Comparison of ENCODE assay signal across 23 cellular contexts in the genomic region with DNA sequence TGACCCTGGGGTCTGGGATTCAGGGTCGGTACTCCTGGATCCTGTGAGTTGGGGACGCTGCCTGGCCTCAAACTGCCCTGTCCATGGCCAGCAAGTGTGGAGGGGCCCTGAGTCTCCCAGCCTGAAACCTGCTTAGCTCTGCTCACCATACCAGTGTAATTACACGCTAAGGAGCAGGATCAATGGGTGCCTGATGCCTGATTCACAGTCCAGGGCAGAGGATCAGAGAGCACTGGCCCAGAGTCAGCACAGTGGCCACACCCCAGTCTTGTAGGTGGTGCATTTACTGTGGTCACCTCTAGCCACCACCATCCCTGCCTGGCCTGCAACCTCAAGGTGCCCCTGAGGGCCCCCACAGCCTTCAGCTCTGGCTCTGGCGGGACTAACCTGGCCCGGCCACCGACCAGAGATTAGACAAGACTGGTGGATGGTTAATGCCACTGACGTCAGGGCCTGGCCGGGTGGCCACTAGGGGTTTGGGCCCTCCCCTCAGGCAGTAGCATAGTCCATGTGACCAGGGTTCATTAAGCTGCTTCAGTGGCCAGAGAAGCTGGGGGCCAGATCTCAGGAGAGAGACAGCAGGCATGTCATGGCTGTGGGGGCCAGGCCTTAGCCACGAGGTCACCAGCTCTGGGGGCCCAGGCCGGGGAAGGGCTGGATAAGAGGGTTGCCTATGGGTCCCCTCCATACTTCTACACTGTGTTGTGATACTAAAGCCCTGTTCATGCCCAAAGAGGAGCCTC. TPM values are rescaled to one million over a fixed set of nuclear protein-coding genes. Genes with fewer than 3 reads are reported as not detected.
DNase-seq lines count a peak whose midpoint lies in the region; ATAC-seq and TF ChIP-seq lines count a peak whose summit lies in the region.
"Had no signal": no experiment of that assay in that cellular context is flagged by ENCODE, and none has a peak within 500 bp of the region (broad histone marks: within the 10 kb centered on the region; RNA-seq: fewer than 3 reads in every experiment).

No MANE protein-coding gene starts in this region.

- H3K9me3 Mint-ChIP-seq in stimulated activated memory B cell treated with anti-CD40 and anti-IgM and Interleukin-4, amounts not matched to agents 10 μg/mL and 1 μg/mL and 100 μg/mL, for 72 hours, result no peaks in the 10 kb centered on the region
- H3K9me3 Mint-ChIP-seq: activated T-helper 2 cell treated with anti-CD3 and anti-CD28 coated beads, Interferon-gamma antibody, Interleukin-2, Interleukin-4, amounts not matched to agents 10 μg/mL and 5 μg/mL and 100 μg/mL, durations not matched to agents 14 hours and 24 hours and 36 hours; brain had no signal

- H3K79me2 ChIP-seq in GM23248 (ENCODE audit: insufficient read depth), result no peaks in the 10 kb centered on the region
- H3K79me2 ChIP-seq in trophoblast cell (ENCODE audit: control insufficient read depth, insufficient read depth, low read length, poor library complexity), result peaks cover 2% of the 10 kb centered on the region

- TF ChIP-seq POLR2A in Peyer's patch (IDR thresholded peaks at IDR 0.05), result no peak

- no peak overlapping the region for H2AK5ac ChIP-seq in trophoblast cell (ENCODE audit: low read length)

- peak in 1 of 6 experiments; percentile 6 for TF ChIP-seq CTCF in Peyer's patch (IDR thresholded peaks at IDR 0.05)
- TF ChIP-seq CTCF in epithelial cell of proximal tubule (conservative IDR thresholded peaks at IDR 0.05; ENCODE audit: low read depth, low read length), result peak; percentile 5

- in situ Hi-C loops in GM23248 (cut with MboI), result loop anchor here (25.0 kb wide), 1 partner anchor 336 kb away; no protein-coding TSS in a partner anchor

- H2BK120ac ChIP-seq in trophoblast cell (ENCODE audit: insufficient read depth, low read length, poor library complexity), result no peak overlapping the region

- H3K9me3 ChIP-seq in GM23248 (ENCODE audit: low read depth), result no peaks in the 10 kb centered on the region
- no peaks in the 10 kb centered on the region for H3K9me3 ChIP-seq in Peyer's patch
- H3K9me3 ChIP-seq in trophoblast cell (ENCODE audit: insufficient read depth, low read depth, low read length), result peaks cover 3% of the 10 kb centered on the region
- H3K9me3 ChIP-seq: uterus had no signal

- no peaks in the 10 kb centered on the region for H3K79me1 ChIP-seq in trophoblast cell (ENCODE audit: low read length)

- no peak overlapping the region for H3K14ac ChIP-seq in trophoblast cell (ENCODE audit: low read length)

- H3K27me3 Mint-ChIP-seq in stimulated activated memory B cell treated with anti-CD40 and anti-IgM and Interleukin-4, amounts not matched to agents 10 μg/mL and 1 μg/mL and 100 μg/mL, for 72 hours, result peaks cover 73% of the 10 kb centered on the region

- H2AFZ ChIP-seq in GM23248, result no peak overlapping the region
- H2AFZ ChIP-seq in trophoblast cell (ENCODE audit: insufficient read depth, low read length, poor library complexity), result no peak overlapping the region

- no peak overlapping the region for H3K27ac ChIP-seq in GM23248
- no peak overlapping the region for H3K27ac ChIP-seq in Peyer's patch
- no peak overlapping the region for H3K27ac ChIP-seq in trophoblast cell (ENCODE audit: low read depth, low read length)
- H3K27ac ChIP-seq: uterus had no signal

- H3K4me3 ChIP-seq in GM23248 (no peak overlapping the region), Peyer's patch (no peak overlapping the region), epithelial cell of proximal tubule (ENCODE audit: low read depth, low read length) (no peak overlapping the region), trophoblast cell (ENCODE audit: low read depth, low read length) (no peak overlapping the region)
- H3K4me3 ChIP-seq: uterus had no signal

- no peak overlapping the region for H3K18ac ChIP-seq in trophoblast cell (ENCODE audit: low read length)

- 81 to 82% methylated on average over 10 of the region's 10 CpGs for WGBS in GM23248 (ENCODE audit: low coverage in 1 of 2, low lambda C conversion rate in 2 of 2, missing lambda C conversion rate in 2 of 2), 2 experiments
- WGBS in trophoblast cell (ENCODE audit: extremely low coverage, insufficient coverage, insufficient read length), result no CpG with 5 or more reads among the region's 10 CpGs

- H4K91ac ChIP-seq in trophoblast cell (ENCODE audit: low read depth, low read length), result peak overlapping the region; percentile 33

- DNase-seq in GM23248 (peak; percentile 47), Peyer's patch (peak in 2 of 3 donors; percentile 64 to 78), epithelial cell of proximal tubule (ENCODE audit: low read depth) (no peak), trophoblast cell (no peak), NCI-H2196 (lab: John Stamatoyannopoulos, UW; ENCODE audit: unreplicated experiment) (no peak), NCI-H526 (lab: John Stamatoyannopoulos, UW) (no peak), NCI-H1694 treated with DMSO at 0.1 percent for 48 hours (lab: John Stamatoyannopoulos, UW) (no peak)
- DNase-seq: activated CD4-positive, alpha-beta T cell treated with anti-CD3 and anti-CD28 coated beads for 36 hours; activated CD8-positive, alpha-beta memory T cell treated with anti-CD3 and anti-CD28 coated beads, Interleukin-2, amount 10 ng/mL, durations not matched to agents 7 days and 5 days; effector memory CD4-positive, alpha-beta T cell; Kasumi-1; NCI-H1048; NCI-H2029; NCI-H446 treated with DMSO at 0.1 percent for 48 hours; SW 1271; uterus had no signal

- H3K36me3 ChIP-seq in GM23248 (ENCODE audit: low read depth) (no peaks in the 10 kb centered on the region), Peyer's patch (no peaks in the 10 kb centered on the region), trophoblast cell (ENCODE audit: control insufficient read depth in 1 of 2, insufficient read depth in 2 of 2, low read length in 2 of 2) (no peaks in the 10 kb centered on the region)
- H3K36me3 ChIP-seq: uterus had no signal

- no peak overlapping the region for H2BK5ac ChIP-seq in trophoblast cell (ENCODE audit: low read depth, low read length, poor library complexity)

- ATAC-seq in stimulated activated memory B cell treated with anti-CD40 and anti-IgM and Interleukin-4, amounts not matched to agents 10 μg/mL and 1 μg/mL and 100 μg/mL, for 72 hours, result no peak
- ATAC-seq: activated CD4-positive, alpha-beta T cell treated with anti-CD3 and anti-CD28 coated beads for 36 hours; activated CD8-positive, alpha-beta memory T cell treated with anti-CD3 and anti-CD28 coated beads, Interleukin-2, amount 10 ng/mL, durations not matched to agents 7 days and 5 days; right cardiac atrium had no signal

- H3K4me3 Mint-ChIP-seq in stimulated activated memory B cell treated with anti-CD40 and anti-IgM and Interleukin-4, amounts not matched to agents 10 μg/mL and 1 μg/mL and 100 μg/mL, for 72 hours, result no peak overlapping the region
- H3K4me3 Mint-ChIP-seq: activated CD4-positive, alpha-beta T cell treated with anti-CD3 and anti-CD28 coated beads for 36 hours; activated CD8-positive, alpha-beta memory T cell treated with anti-CD3 and anti-CD28 coated beads, Interleukin-2, amount 10 ng/mL, durations not matched to agents 7 days and 5 days; CD14-positive monocyte had no signal

- H2BK12ac ChIP-seq in trophoblast cell (ENCODE audit: low read length), result no peak overlapping the region

- H3K4me1 ChIP-seq in GM23248 (ENCODE audit: insufficient read depth), result no peaks in the 10 kb centered on the region; the same call in 1 of the 2 replicates
- H3K4me1 ChIP-seq in Peyer's patch, result peaks cover 4 to 18% (median 11%) of the 10 kb centered on the region in 4 donors
- H3K4me1 ChIP-seq in trophoblast cell (ENCODE audit: control insufficient read depth in 1 of 2, insufficient read depth in 2 of 2, low read length in 2 of 2), result peaks cover 9 to 14% of the 10 kb centered on the region in 2 experiments

- H3K9ac ChIP-seq in GM23248, result no peak overlapping the region
- no peak overlapping the region for H3K9ac ChIP-seq in trophoblast cell (ENCODE audit: low read length)

- H3K9me2 ChIP-seq in GM23248 (ENCODE audit: insufficient read depth), result no peaks in the 10 kb centered on the region

- H4K12ac ChIP-seq in trophoblast cell (ENCODE audit: low read depth, low read length), result no peak overlapping the region

- no peaks in the 10 kb centered on the region for H3K4me1 Mint-ChIP-seq in stimulated activated memory B cell treated with anti-CD40 and anti-IgM and Interleukin-4, amounts not matched to agents 10 μg/mL and 1 μg/mL and 100 μg/mL, for 72 hours
- H3K4me1 Mint-ChIP-seq: activated CD8-positive, alpha-beta memory T cell treated with anti-CD3 and anti-CD28 coated beads, Interleukin-2, amount 10 ng/mL, durations not matched to agents 7 days and 5 days; CD14-positive monocyte had no signal

- H3K27ac Mint-ChIP-seq in stimulated activated memory B cell treated with anti-CD40 and anti-IgM and Interleukin-4, amounts not matched to agents 10 μg/mL and 1 μg/mL and 100 μg/mL, for 72 hours, result no peak overlapping the region
- H3K27ac Mint-ChIP-seq: activated CD4-positive, alpha-beta T cell treated with anti-CD3 and anti-CD28 coated beads for 36 hours; activated CD8-positive, alpha-beta memory T cell treated with anti-CD3 and anti-CD28 coated beads, Interleukin-2, amount 10 ng/mL, durations not matched to agents 7 days and 5 days; activated T-helper 2 cell treated with anti-CD3 and anti-CD28 coated beads, Interferon-gamma antibody, Interleukin-2, Interleukin-4, amounts not matched to agents 10 μg/mL and 5 μg/mL and 100 μg/mL, durations not matched to agents 14 hours and 24 hours and 36 hours had no signal

- H3F3A ChIP-seq in GM23248 (ENCODE audit: insufficient read depth), result no peaks in the 10 kb centered on the region

- H3K36me3 Mint-ChIP-seq in stimulated activated memory B cell treated with anti-CD40 and anti-IgM and Interleukin-4, amounts not matched to agents 10 μg/mL and 1 μg/mL and 100 μg/mL, for 72 hours, result no peaks in the 10 kb centered on the region
- H3K36me3 Mint-ChIP-seq: activated CD8-positive, alpha-beta memory T cell treated with anti-CD3 and anti-CD28 coated beads, Interleukin-2, amount 10 ng/mL, durations not matched to agents 7 days and 5 days; brain had no signal

- no peak overlapping the region for H3K4me2 ChIP-seq in GM23248 (ENCODE audit: unreplicated experiment)
- H3K4me2 ChIP-seq in trophoblast cell (ENCODE audit: low read length), result no peak overlapping the region

- no peak overlapping the region for H3K23ac ChIP-seq in trophoblast cell (ENCODE audit: low read length)

- H3K27me3 ChIP-seq in GM23248 (replicated peaks; ENCODE audit: insufficient read depth) (peaks cover 44% of the 10 kb centered on the region), Peyer's patch (peaks cover 0 to 23% of the 10 kb centered on the region in 2 donors), trophoblast cell (ENCODE audit: insufficient read depth, low read length) (peaks cover 20% of the 10 kb centered on the region)

- H4K8ac ChIP-seq in trophoblast cell (ENCODE audit: low read depth, low read length), result no peak overlapping the region

- no peaks in the 10 kb centered on the region for H4K20me1 ChIP-seq in GM23248 (ENCODE audit: insufficient read depth)

- no peak overlapping the region for H3K4ac ChIP-seq in trophoblast cell (ENCODE audit: low read depth, low read length)

RNA-seq across cellular contexts. Expression of gene SLC38A3, which starts 3.3 kb away (rescaled TPM):
- total RNA-seq in GM23248 (2014; rRNA removed; shearing (Covaris generic)), result under 0.01 TPM in 1 of 2 replicates, not detected in the other
- 0.36 and 0.93 TPM in 2 replicates for polyA plus RNA-seq in GM23248 (2016; fragmentation: Nextera tagmentation; extraction: Ambion mirVana)
- total RNA-seq in Peyer's patch (1 to 10 TPM in 1 of 4 donors, not detected in 3; 1.3 TPM), epithelial cell of proximal tubule (not detected in 2 replicates)
- 85.8 and 92.3 TPM in 2 replicates for polyA plus RNA-seq in trophoblast cell (2013)
- total RNA-seq: activated CD8-positive, alpha-beta memory T cell treated with anti-CD3 and anti-CD28 coated beads, Interleukin-2, amount 10 ng/mL, durations not matched to agents 7 days and 5 days; activated T-helper 2 cell treated with anti-CD3 and anti-CD28 coated beads, Interferon-gamma antibody, Interleukin-2, Interleukin-4, amounts not matched to agents 10 μg/mL and 5 μg/mL and 100 μg/mL, durations not matched to agents 14 hours and 24 hours and 36 hours; mononuclear cell had no signal
- polyA plus RNA-seq: CD14-positive monocyte had no signal

RNA-seq across cellular contexts. Expression of gene GNAT1, which starts 10.3 kb away (rescaled TPM):
- not detected in 2 replicates for total RNA-seq in GM23248 (2014; rRNA removed; shearing (Covaris generic))
- not detected in 2 replicates for polyA plus RNA-seq in GM23248 (2016; fragmentation: Nextera tagmentation; extraction: Ambion mirVana)
- not detected for total RNA-seq in Peyer's patch
- total RNA-seq in epithelial cell of proximal tubule, result not detected in 2 replicates
- polyA plus RNA-seq in trophoblast cell (2013), result not detected in 2 replicates
- total RNA-seq: activated CD8-positive, alpha-beta memory T cell treated with anti-CD3 and anti-CD28 coated beads, Interleukin-2, amount 10 ng/mL, durations not matched to agents 7 days and 5 days; activated T-helper 2 cell treated with anti-CD3 and anti-CD28 coated beads, Interferon-gamma antibody, Interleukin-2, Interleukin-4, amounts not matched to agents 10 μg/mL and 5 μg/mL and 100 μg/mL, durations not matched to agents 14 hours and 24 hours and 36 hours; mononuclear cell; right cardiac atrium; uterus had no signal
- polyA plus RNA-seq: AG04450, CD14-positive monocyte, right cardiac atrium had no signal

RNA-seq across cellular contexts. Expression of gene GNAI2, which starts 34.3 kb away (rescaled TPM):
- total RNA-seq in GM23248 (2014; rRNA removed; shearing (Covaris generic)), result 393 and 427 TPM in 2 replicates
- 424 and 426 TPM in 2 replicates for polyA plus RNA-seq in GM23248 (2016; fragmentation: Nextera tagmentation; extraction: Ambion mirVana)
- total RNA-seq in Peyer's patch (100 to 1,000 TPM in 2 of 4 donors, 10 to 100 TPM in 2; 71.8 to 178 (median 98.4) TPM), epithelial cell of proximal tubule (263 and 264 TPM in 2 replicates)
- polyA plus RNA-seq in trophoblast cell (2013), result 191 and 192 TPM in 2 replicates

RNA-seq across cellular contexts. Expression of gene SEMA3F, which starts 46.6 kb away (rescaled TPM):
- total RNA-seq in GM23248 (2014; rRNA removed; shearing (Covaris generic)), result 3.2 and 3.5 TPM in 2 replicates
- polyA plus RNA-seq in GM23248 (2016; fragmentation: Nextera tagmentation; extraction: Ambion mirVana), result 0.25 and 0.54 TPM in 2 replicates
- 10 to 100 TPM; 21.2 to 41.0 (median 23.2) TPM for total RNA-seq in Peyer's patch
- 36.0 and 58.6 TPM in 2 replicates for total RNA-seq in epithelial cell of proximal tubule
- polyA plus RNA-seq in trophoblast cell (2013), result 16.3 and 18.1 TPM in 2 replicates
- polyA plus RNA-seq: CD14-positive monocyte had no signal

Comparison
In these comparisons a context has a peak if more than half of its experiments do, and no peak if none do; other contexts are left out.
1. DNase-seq: peak in GM23248 (single experiment) and Peyer's patch (2 of 3); none in epithelial cell of proximal tubule (single experiment), trophoblast cell (0 of 2), NCI-H2196 (single experiment), NCI-H526 (0 of 2) and NCI-H1694 treated with DMSO at 0.1 percent for 48 hours (single experiment).